ENCODE assay signal across 12 cellular contexts in the genomic region with DNA sequence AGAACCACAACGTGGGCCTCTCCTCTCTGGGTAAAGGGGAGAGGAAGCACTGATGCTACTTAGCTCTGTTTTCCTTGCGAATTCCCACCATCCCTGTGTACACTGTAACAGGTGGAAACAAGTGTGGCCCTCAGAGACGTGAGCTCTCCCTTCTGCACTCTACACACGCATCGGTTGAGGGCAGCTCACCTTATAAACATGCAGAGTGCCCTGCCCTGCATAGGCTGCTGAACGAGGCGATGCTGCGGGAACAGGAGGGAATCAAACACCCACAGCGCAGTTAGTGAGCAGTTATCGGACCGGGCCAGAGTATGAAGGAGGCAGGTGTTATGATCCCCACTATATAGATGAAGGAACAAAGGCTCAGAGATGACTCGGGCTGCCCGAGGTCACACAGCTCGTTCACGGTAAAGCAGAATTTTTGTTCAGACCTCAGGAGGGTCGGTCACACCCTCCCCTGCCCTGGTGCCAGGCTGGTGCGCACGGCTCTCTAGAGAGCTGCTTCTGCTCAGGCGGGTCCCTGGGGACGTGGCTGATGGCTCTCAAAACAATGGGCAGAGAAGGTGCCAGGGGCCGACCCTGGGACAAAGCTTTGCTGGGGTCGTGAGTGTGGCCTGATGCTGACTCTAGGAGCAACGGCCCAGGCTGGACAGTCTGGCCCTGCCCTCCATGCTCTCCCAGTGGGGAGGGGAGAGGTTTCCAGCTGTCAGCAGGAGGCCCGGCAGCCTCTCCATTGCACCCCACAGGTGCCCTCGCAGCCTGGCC.
"Had no signal": no experiment of that assay in that cellular context is flagged by ENCODE, and none has a peak within 500 bp of the region (broad histone marks: within the 10 kb centered on the region; RNA-seq: fewer than 3 reads in every experiment).

No MANE protein-coding gene starts in this region.

- H3K36me3 Mint-ChIP-seq: activated naive CD4-positive, alpha-beta T cell treated with anti-CD3 and anti-CD28 coated beads, Interleukin-2, amount 10 ng/mL, durations not matched to agents 7 days and 5 days; natural killer cell treated with Interleukin-12 subunit alpha and Interleukin-12 subunit beta and Interleukin-15 and Interleukin-18, amount 100 ng/mL, for 72 hours had no signal

- H3K4me3 Mint-ChIP-seq: activated CD8-positive, alpha-beta T cell treated with anti-CD3 and anti-CD28 coated beads, Interleukin-2, amount 10 ng/mL, durations not matched to agents 7 days and 5 days; activated naive CD4-positive, alpha-beta T cell treated with anti-CD3 and anti-CD28 coated beads, Interleukin-2, amount 10 ng/mL, durations not matched to agents 7 days and 5 days; central memory CD8-positive, alpha-beta T cell; natural killer cell treated with Interleukin-12 subunit alpha and Interleukin-12 subunit beta and Interleukin-15 and Interleukin-18, amount 100 ng/mL, for 72 hours; stimulated activated memory B cell treated with anti-CD40 and anti-IgM and Interleukin-4, amounts not matched to agents 10 μg/mL and 1 μg/mL and 100 μg/mL, for 72 hours had no signal

- H3K27ac Mint-ChIP-seq: activated CD8-positive, alpha-beta T cell treated with anti-CD3 and anti-CD28 coated beads, Interleukin-2, amount 10 ng/mL, durations not matched to agents 7 days and 5 days; activated naive CD4-positive, alpha-beta T cell treated with anti-CD3 and anti-CD28 coated beads, Interleukin-2, amount 10 ng/mL, durations not matched to agents 7 days and 5 days; natural killer cell treated with Interleukin-12 subunit alpha and Interleukin-12 subunit beta and Interleukin-15 and Interleukin-18, amount 100 ng/mL, for 72 hours; stimulated activated memory B cell treated with anti-CD40 and anti-IgM and Interleukin-4, amounts not matched to agents 10 μg/mL and 1 μg/mL and 100 μg/mL, for 72 hours had no signal

- H3K4me1 ChIP-seq: tibial nerve had no signal

- H3K27me3 Mint-ChIP-seq: activated naive CD4-positive, alpha-beta T cell treated with anti-CD3 and anti-CD28 coated beads, Interleukin-2, amount 10 ng/mL, durations not matched to agents 7 days and 5 days had no signal

- H3K4me2 ChIP-seq: smooth muscle cell had no signal

- H3K9me3 ChIP-seq: mucosa of descending colon, tibial nerve had no signal

- H3K4me1 Mint-ChIP-seq: activated naive CD4-positive, alpha-beta T cell treated with anti-CD3 and anti-CD28 coated beads, Interleukin-2, amount 10 ng/mL, durations not matched to agents 7 days and 5 days had no signal

- H3K4me3 ChIP-seq: mucosa of descending colon, smooth muscle cell, tibial nerve had no signal

- H3K9me3 Mint-ChIP-seq: activated naive CD4-positive, alpha-beta T cell treated with anti-CD3 and anti-CD28 coated beads, Interleukin-2, amount 10 ng/mL, durations not matched to agents 7 days and 5 days; central memory CD8-positive, alpha-beta T cell; natural killer cell treated with Interleukin-12 subunit alpha and Interleukin-12 subunit beta and Interleukin-15 and Interleukin-18, amount 100 ng/mL, for 72 hours; stimulated activated memory B cell treated with anti-CD40 and anti-IgM and Interleukin-4, amounts not matched to agents 10 μg/mL and 1 μg/mL and 100 μg/mL, for 72 hours had no signal

- H3K27ac ChIP-seq: tibial nerve had no signal

- DNase-seq: activated CD4-positive, alpha-beta T cell treated with anti-CD3 and anti-CD28 coated beads for 48 hours; activated CD8-positive, alpha-beta memory T cell treated with anti-CD3 and anti-CD28 coated beads, Interleukin-2, amount 50 U/mL, for 48 hours; activated CD8-positive, alpha-beta T cell treated with anti-CD3 and anti-CD28 coated beads, Interleukin-2, amount 10 ng/mL, durations not matched to agents 7 days and 5 days; activated naive CD4-positive, alpha-beta T cell treated with anti-CD3 and anti-CD28 coated beads, Interleukin-2, amount 10 ng/mL, durations not matched to agents 7 days and 5 days; effector memory CD4-positive, alpha-beta T cell; hippocampal formation had no signal

- ATAC-seq: activated CD8-positive, alpha-beta T cell treated with anti-CD3 and anti-CD28 coated beads, Interleukin-2, amount 10 ng/mL, durations not matched to agents 7 days and 5 days; mucosa of descending colon; natural killer cell treated with Interleukin-12 subunit alpha and Interleukin-12 subunit beta and Interleukin-15 and Interleukin-18, amount 100 ng/mL, for 72 hours had no signal

- H3K27me3 ChIP-seq: tibial nerve had no signal
